Comparison of ENCODE assay signal across 8 cellular contexts in the genomic region with DNA sequence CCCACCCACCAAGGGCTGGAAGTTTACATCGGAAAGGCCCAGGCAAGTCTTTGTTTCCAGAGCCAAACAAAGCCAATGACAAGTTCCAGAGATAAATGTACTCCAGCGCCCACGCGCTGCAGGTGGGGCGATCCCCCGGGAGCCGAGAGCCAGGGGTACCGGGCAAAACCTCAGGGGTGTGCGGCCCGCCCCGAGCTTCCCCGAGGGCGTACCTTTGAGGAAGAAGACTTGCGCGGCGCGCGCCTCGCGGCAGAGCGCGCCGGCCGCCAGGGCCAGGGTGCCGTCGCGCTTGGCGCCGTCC. TPM values are rescaled to one million over a fixed set of nuclear protein-coding genes. Genes with fewer than 3 reads are reported as not detected.
DNase-seq lines count a peak whose midpoint lies in the region; ATAC-seq and TF ChIP-seq lines count a peak whose summit lies in the region.

No MANE protein-coding gene starts in this region.

- H3K9me3 ChIP-seq in PC-9 (ENCODE audit: insufficient read depth, low read depth), result no peaks in the 10 kb centered on the region
- H3K9me3 ChIP-seq in effector memory CD4-positive, alpha-beta T cell (ENCODE audit: control insufficient read depth, low read length), result no peaks in the 10 kb centered on the region
- no peaks in the 10 kb centered on the region for H3K9me3 ChIP-seq in osteoblast (ENCODE audit: low read depth, low read length)

- H3K27me3 ChIP-seq in PC-9 (ENCODE audit: insufficient read depth, low read depth) (no peaks in the 10 kb centered on the region), osteoblast (ENCODE audit: insufficient read depth, low read length) (no peaks in the 10 kb centered on the region)
- no peaks in the 10 kb centered on the region for H3K27me3 ChIP-seq in effector memory CD4-positive, alpha-beta T cell (replicated peaks; ENCODE audit: control insufficient read depth, insufficient read depth, low read length, poor library complexity, severe bottlenecking)

- peaks cover 59% of the 10 kb centered on the region for H3K4me1 ChIP-seq in PC-9 (replicated peaks; ENCODE audit: insufficient read depth)
- H3K4me1 ChIP-seq in effector memory CD4-positive, alpha-beta T cell (ENCODE audit: control insufficient read depth, insufficient read depth, low read length, poor library complexity, severe bottlenecking), result peaks cover 50% of the 10 kb centered on the region
- peaks cover 54% of the 10 kb centered on the region for H3K4me1 ChIP-seq in osteoblast (ENCODE audit: insufficient read depth, low read length)

- H3K36me3 ChIP-seq in PC-9 (ENCODE audit: low read depth), result peaks cover 25% of the 10 kb centered on the region; the same call in 1 of the 2 replicates
- H3K36me3 ChIP-seq in effector memory CD4-positive, alpha-beta T cell (ENCODE audit: control insufficient read depth, insufficient read depth, low read length), result peaks cover 24% of the 10 kb centered on the region
- peaks cover 30% of the 10 kb centered on the region for H3K36me3 ChIP-seq in osteoblast (ENCODE audit: insufficient read depth, low read length)

- H3K4me2 ChIP-seq in PC-9 (peak overlapping the region; percentile 100), osteoblast (ENCODE audit: insufficient read depth, low read length) (peak overlapping the region; percentile 94)

- ATAC-seq in HG02938 (IDR thresholded peaks at IDR 0.05; ENCODE audit: unreplicated experiment) (no peak), GM21526 (IDR thresholded peaks at IDR 0.05; ENCODE audit: low FRiP score, unreplicated experiment) (no peak)

- no peak for TF ChIP-seq CTCF in GM12865 (IDR thresholded peaks at IDR 0.05; ENCODE audit: insufficient read depth, low read depth, low read length, missing control alignments)
- no peak for TF ChIP-seq CTCF in PC-9 (conservative IDR thresholded peaks at IDR 0.05)
- TF ChIP-seq CTCF in osteoblast (IDR thresholded peaks at IDR 0.05; ENCODE audit: extremely low read depth, low read depth, low read length), result no peak

- peaks cover 61% of the 10 kb centered on the region for H3F3A ChIP-seq in PC-9 (ENCODE audit: insufficient read depth, low read depth)

- no peak for DNase-seq in GM12865 (ENCODE audit: low read depth)
- no peak for DNase-seq in PC-9
- DNase-seq in effector memory CD4-positive, alpha-beta T cell, result peak in 1 of 3 donors; percentile 11
- DNase-seq in osteoblast (ENCODE audit: insufficient read length, low spot score, missing footprints), result no peak
- DNase-seq in EL, result no peak
- no peak for DNase-seq in NOMO-1 treated with DMSO at 0.1 percent for 48 hours (lab: John Stamatoyannopoulos, UW; ENCODE audit: unreplicated experiment)

- peaks cover 29% of the 10 kb centered on the region for H3K79me2 ChIP-seq in PC-9 (ENCODE audit: low read depth)
- peaks cover 34% of the 10 kb centered on the region for H3K79me2 ChIP-seq in osteoblast (ENCODE audit: insufficient read depth, low read length)

- no peak overlapping the region; the same call in 1 of the 2 replicates for H2AFZ ChIP-seq in PC-9
- no peak overlapping the region for H2AFZ ChIP-seq in osteoblast (ENCODE audit: low read length)

- H3K27ac ChIP-seq in PC-9, result peak overlapping the region; percentile 93
- H3K27ac ChIP-seq in effector memory CD4-positive, alpha-beta T cell (ENCODE audit: insufficient read depth, low read length, poor library complexity, severe bottlenecking), result peak overlapping the region; percentile 100
- peak overlapping the region; percentile 92 for H3K27ac ChIP-seq in osteoblast (ENCODE audit: low read depth, low read length)

- H3K4me3 ChIP-seq in GM12865 (ENCODE audit: low read depth, low read length), result peak overlapping the region; percentile 89
- H3K4me3 ChIP-seq in PC-9, result peak overlapping the region; percentile 91
- peak overlapping the region; percentile 55 for H3K4me3 ChIP-seq in effector memory CD4-positive, alpha-beta T cell (ENCODE audit: insufficient read depth, low read depth, low read length, poor library complexity, severe bottlenecking)
- peak overlapping the region; percentile 80 for H3K4me3 ChIP-seq in osteoblast (ENCODE audit: insufficient read depth, low read length)

- no peaks in the 10 kb centered on the region for H3K9me2 ChIP-seq in PC-9 (ENCODE audit: insufficient read depth)

- POLR2A ChIA-PET in PC-9 (lab: Charles Lee; ENCODE audit: unreplicated experiment), result interaction anchor here (0.5 to 0.7 kb wide), 3 partner anchors 37 to 875 kb away, joined by 4 to 9 read pairs (median 6); no protein-coding TSS in a partner anchor

- peaks cover 29% of the 10 kb centered on the region for H4K20me1 ChIP-seq in PC-9 (ENCODE audit: insufficient read depth)
- H4K20me1 ChIP-seq in osteoblast (ENCODE audit: insufficient read depth, low read length), result peaks cover 32% of the 10 kb centered on the region

- intact Hi-C loops in PC-9 (cut with micrococcal nuclease; ENCODE audit: unreplicated experiment), result loop anchor here (1.0 kb wide), 1 partner anchor 162 kb away; no protein-coding TSS in a partner anchor

- BruUV-seq in PC-9 (replicated peaks; lab: Mats Ljungman, UMichigan), result no TSS peak

- CTCF ChIA-PET in PC-9 (lab: Charles Lee), result interaction anchor here (0.8 to 1.2 kb wide), 3 partner anchors 55 to 160 kb away, joined by 3 read pairs; no protein-coding TSS in a partner anchor

RNA-seq across cellular contexts. Expression of a gene that starts 0.7 kb away (rescaled TPM):
- total RNA-seq in PC-9 (2021) (10.3 and 18.4 TPM in 2 replicates), osteoblast (69.2 and 74.6 TPM in 2 replicates)
